ENCODE assay signal across 13 cellular contexts in genomic region chr7:110317699-110318265, GRCh38.
A peak's percentile ranks its signal among the peaks of the same experiment; 100 is the strongest.
DNase-seq lines count a peak whose midpoint lies in the region; ATAC-seq and TF ChIP-seq lines count a peak whose summit lies in the region.
"Had no signal": no experiment of that assay in that cellular context is flagged by ENCODE, and none has a peak within 500 bp of the region (broad histone marks: within the 10 kb centered on the region; RNA-seq: fewer than 3 reads in every experiment).

No MANE protein-coding gene starts in this region.

- TF ChIP-seq EP300 in neural cell (conservative IDR thresholded peaks at IDR 0.05; ENCODE audit: poor library complexity, severe bottlenecking), result peak; percentile 46

- POLR2A ChIA-PET in PC-3 (lab: Charles Lee; ENCODE audit: unreplicated experiment), result no interaction called here

- H3K27ac ChIP-seq in PC-3 (ENCODE audit: low read length), result no peak overlapping the region
- peak overlapping the region; percentile 74 for H3K27ac ChIP-seq in endodermal cell (ENCODE audit: low read depth, low read length)
- peak overlapping the region; percentile 63 for H3K27ac ChIP-seq in neural cell (ENCODE audit: low read length)
- H3K27ac ChIP-seq: esophagus muscularis mucosa, SJSA1 had no signal

- H4K20me1 ChIP-seq in PC-3 (ENCODE audit: low read length), result no peaks in the 10 kb centered on the region
- no peaks in the 10 kb centered on the region for H4K20me1 ChIP-seq in neural cell (ENCODE audit: insufficient read depth)

- H3K27ac Mint-ChIP-seq in endodermal cell, result no peak overlapping the region

- H3K36me3 ChIP-seq in PC-3 (ENCODE audit: low read depth, low read length) (no peaks in the 10 kb centered on the region), endodermal cell (ENCODE audit: control insufficient read depth, insufficient read depth, low read length) (no peaks in the 10 kb centered on the region), neural cell (ENCODE audit: insufficient read depth, low read length) (no peaks in the 10 kb centered on the region)
- H3K36me3 ChIP-seq: esophagus muscularis mucosa, SJSA1 had no signal

- H3K4me2 ChIP-seq in PC-3 (ENCODE audit: low read length), result no peak overlapping the region
- H3K4me2 ChIP-seq in neural cell (ENCODE audit: low read length), result peak overlapping the region; percentile 7

- CTCF ChIA-PET in PC-3 (lab: Charles Lee), result interaction anchor here (0.5 kb wide), 1 partner anchor 277 kb away, joined by 3 read pairs; no protein-coding TSS in a partner anchor

- H3K27me3 ChIP-seq in PC-3 (ENCODE audit: low read length) (no peaks in the 10 kb centered on the region), endodermal cell (ENCODE audit: control insufficient read depth, insufficient read depth, low read length, poor library complexity, severe bottlenecking) (no peaks in the 10 kb centered on the region), neural cell (ENCODE audit: insufficient read depth, low read depth, low read length) (no peaks in the 10 kb centered on the region)
- H3K27me3 ChIP-seq: esophagus muscularis mucosa, SJSA1 had no signal

- H3K9ac ChIP-seq in PC-3 (ENCODE audit: low read length) (no peak overlapping the region), endodermal cell (ENCODE audit: extremely low read depth, low read length, poor library complexity, severe bottlenecking) (no peak overlapping the region), neural cell (ENCODE audit: low read length) (no peak overlapping the region)

- ATAC-seq in PC-3 (peak; percentile 95), esophagus mucosa (no peak), GM19452 (IDR thresholded peaks at IDR 0.05; ENCODE audit: unreplicated experiment) (no peak), GM21515 (IDR thresholded peaks at IDR 0.05; ENCODE audit: unreplicated experiment) (no peak)

- H2AFZ ChIP-seq in PC-3 (ENCODE audit: low read length) (no peak overlapping the region), neural cell (ENCODE audit: low read depth, low read length) (no peak overlapping the region)

- DNase-seq in ELR (ENCODE audit: low read depth) (peak; percentile 93), PC-3 (peak; percentile 86), endodermal cell (no peak), posterior vena cava (ENCODE audit: low spot score) (no peak)
- DNase-seq: NCI-H1092, NCI-H526 had no signal

- peak; percentile 25 for TF ChIP-seq RAD21 in neural cell (conservative IDR thresholded peaks at IDR 0.05)

- H3K9me2 ChIP-seq in PC-3 (replicated peaks; ENCODE audit: low read length) (no peaks in the 10 kb centered on the region), neural cell (ENCODE audit: insufficient read depth, low read length) (no peaks in the 10 kb centered on the region)

- no TSS peak for BruUV-seq in PC-3 (replicated peaks; lab: Mats Ljungman, UMichigan)

- intact Hi-C loops in PC-3 (cut with micrococcal nuclease), result no loop called here
- intact Hi-C loops in posterior vena cava (cut with DNase I), result no loop called here

- peaks cover 29% of the 10 kb centered on the region for H3K9me3 Mint-ChIP-seq in endodermal cell

- H3K36me3 Mint-ChIP-seq in endodermal cell (ENCODE audit: low read depth), result peaks cover 18% of the 10 kb centered on the region

- H3K4me1 ChIP-seq in PC-3 (ENCODE audit: insufficient read depth, low read length) (0 out of 2 replicates have a peak, but pooled peaks cover 8% of the 10 kb centered on the region), endodermal cell (ENCODE audit: control insufficient read depth, insufficient read depth, low read length) (no peaks in the 10 kb centered on the region)
- H3K4me1 ChIP-seq: esophagus muscularis mucosa, SJSA1 had no signal

- H3K9me3 ChIP-seq in PC-3 (ENCODE audit: low read length) (no peaks in the 10 kb centered on the region), endodermal cell (ENCODE audit: control insufficient read depth, low read length) (peaks cover 26% of the 10 kb centered on the region), neural cell (ENCODE audit: low read length) (no peaks in the 10 kb centered on the region)

- no peaks in the 10 kb centered on the region for H3K27me3 Mint-ChIP-seq in endodermal cell (ENCODE audit: insufficient read depth)
- H3K27me3 Mint-ChIP-seq: central memory CD8-positive, alpha-beta T cell had no signal

- no peak overlapping the region for H3K4me3 Mint-ChIP-seq in endodermal cell
- H3K4me3 Mint-ChIP-seq: central memory CD8-positive, alpha-beta T cell had no signal

- 44 to 89% methylated on average over 1 to 2 of the region's 2 CpGs for WGBS in endodermal cell (ENCODE audit: insufficient coverage in 1 of 2, insufficient read length in 1 of 2), 2 experiments

- H3K79me2 ChIP-seq in PC-3 (ENCODE audit: low read length) (no peaks in the 10 kb centered on the region), neural cell (replicated peaks; ENCODE audit: insufficient read depth, low read length) (no peaks in the 10 kb centered on the region)

- TF ChIP-seq CTCF in PC-3 (conservative IDR thresholded peaks at IDR 0.05; ENCODE audit: low read depth, low read length) (no peak), endodermal cell (conservative IDR thresholded peaks at IDR 0.05) (no peak), neural cell (IDR thresholded peaks at IDR 0.05; ENCODE audit: poor library complexity, severe bottlenecking) (no peak)

- H3F3A ChIP-seq in PC-3 (ENCODE audit: low read length, unreplicated experiment), result no peaks in the 10 kb centered on the region
- H3F3A ChIP-seq in neural cell (ENCODE audit: insufficient read depth, low read length, poor library complexity, severe bottlenecking), result no peaks in the 10 kb centered on the region

- H3K4me3 ChIP-seq in PC-3 (ENCODE audit: low read length), result no peak overlapping the region
- no peak overlapping the region for H3K4me3 ChIP-seq in endodermal cell (ENCODE audit: low read length)
- H3K4me3 ChIP-seq in neural cell (ENCODE audit: low read length), result peak overlapping the region; percentile 14
- H3K4me3 ChIP-seq: esophagus muscularis mucosa, SJSA1 had no signal

- peaks cover 3% of the 10 kb centered on the region for H3K4me1 Mint-ChIP-seq in endodermal cell
- H3K4me1 Mint-ChIP-seq: central memory CD8-positive, alpha-beta T cell had no signal

TF ChIP-seq in neural cell, 6 proteins besides CTCF, POLR2A, EP300 and RAD21:
- TF ChIP-seq EZH2 (IDR thresholded peaks at IDR 0.05; ENCODE audit: borderline replicate concordance, insufficient read depth, low read length, poor library complexity, severe bottlenecking), result no peak
- TF ChIP-seq SMC3 (conservative IDR thresholded peaks at IDR 0.05; ENCODE audit: poor library complexity), result no peak
- TF ChIP-seq POLR2AphosphoS5 (IDR thresholded peaks at IDR 0.05), result peak; percentile 29

Comparison
In these comparisons a context has a peak if more than half of its experiments do, and no peak if none do; other contexts are left out.
1. DNase-seq: peak in ELR (single experiment) and PC-3 (single experiment); none in endodermal cell (single experiment) and posterior vena cava (single experiment).